ENCODE assay signal across 8 cellular contexts in the genomic region with DNA sequence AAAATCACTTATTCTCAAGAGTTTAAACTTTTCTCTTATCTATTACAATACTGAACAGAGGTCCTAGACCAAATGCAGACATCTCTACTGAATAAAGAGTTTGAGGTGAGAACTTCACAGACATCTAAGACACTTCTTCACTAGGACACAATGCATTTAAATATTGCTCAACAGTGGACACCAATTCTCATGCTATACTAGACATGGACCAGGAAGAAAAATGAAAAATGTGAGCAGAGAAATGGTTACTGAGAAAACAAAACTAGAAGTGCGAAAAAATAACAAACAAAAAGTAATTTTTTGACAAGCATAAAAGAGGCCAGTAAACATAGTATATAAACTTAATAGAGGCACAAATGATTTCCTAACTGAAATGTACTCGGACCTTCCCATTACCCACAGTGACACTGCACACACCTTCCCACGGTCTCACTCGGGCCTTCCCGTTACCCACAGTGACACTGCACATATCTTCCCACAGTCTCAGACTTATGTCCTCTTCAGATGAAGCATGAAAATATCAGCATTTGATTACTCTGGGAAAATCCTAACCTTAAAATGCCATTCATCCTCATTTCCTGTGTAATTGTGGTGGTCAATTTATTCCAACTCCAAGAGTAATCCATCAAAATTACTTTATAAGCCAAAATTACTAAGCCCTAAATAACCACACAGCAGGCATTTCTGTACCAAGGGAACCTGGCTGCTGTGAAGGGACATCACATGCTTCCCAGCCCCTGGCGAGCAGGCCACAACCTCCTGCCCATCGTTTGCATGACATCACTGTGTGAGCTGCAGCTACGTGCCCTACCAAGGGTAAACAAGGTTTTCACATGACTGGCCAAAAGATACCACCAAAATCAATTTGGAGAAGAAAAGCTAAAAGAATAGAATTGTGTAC. TPM values are rescaled to one million over a fixed set of nuclear protein-coding genes. Genes with fewer than 3 reads are reported as not detected.
DNase-seq lines count a peak whose midpoint lies in the region; ATAC-seq and TF ChIP-seq lines count a peak whose summit lies in the region.

No MANE protein-coding gene starts in this region.

- H3K4me2 ChIP-seq in SU-DHL-6 (ENCODE audit: low read depth, low read length, poor library complexity, severe bottlenecking): peak overlapping the region; percentile 99

- H4K20me1 ChIP-seq in SU-DHL-6 (ENCODE audit: low read depth, low read length): peaks cover 6% of the 10 kb centered on the region; the same call in 1 of the 2 replicates

- peaks cover 46% of the 10 kb centered on the region for H3F3A ChIP-seq in SU-DHL-6 (ENCODE audit: insufficient read depth)

- H3K36me3 ChIP-seq in ACC112 (ENCODE audit: insufficient read depth, low read length): peaks cover 10% of the 10 kb centered on the region; the same call in 1 of the 2 replicates
- peaks cover 12% of the 10 kb centered on the region for H3K36me3 ChIP-seq in SU-DHL-6 (ENCODE audit: low read length)
- H3K36me3 ChIP-seq in gastrocnemius medialis: no peaks in the 10 kb centered on the region

- ATAC-seq in GM18861 (IDR thresholded peaks at IDR 0.05; ENCODE audit: unreplicated experiment): peak; percentile 37
- peak; percentile 30 for ATAC-seq in HG03060 (IDR thresholded peaks at IDR 0.05; ENCODE audit: low read depth, unreplicated experiment)
- peak; percentile 71 to 72 for ATAC-seq in gastrocnemius medialis

- no peaks in the 10 kb centered on the region for H3K9me2 ChIP-seq in SU-DHL-6 (replicated peaks; ENCODE audit: insufficient read depth, low read length)

- intact Hi-C loops in gastrocnemius medialis (cut with DNase I; ENCODE audit: low total_unique reads): no loop called here

- H3K4me1 ChIP-seq in ACC112 (ENCODE audit: control insufficient read depth, insufficient read depth, low read length, unreplicated experiment): peaks cover 60% of the 10 kb centered on the region
- H3K4me1 ChIP-seq in gastrocnemius medialis: peaks cover 94 to 98% of the 10 kb centered on the region in 2 donors

- H2AFZ ChIP-seq in ACC112 (ENCODE audit: low read length, unreplicated experiment) (no peak overlapping the region), SU-DHL-6 (ENCODE audit: low read depth, low read length, severe bottlenecking) (no peak overlapping the region)

- H3K9me3 ChIP-seq in SU-DHL-6 (ENCODE audit: insufficient read depth, low read length) (no peaks in the 10 kb centered on the region), gastrocnemius medialis (no peaks in the 10 kb centered on the region)

- TF ChIP-seq POLR2A in gastrocnemius medialis (IDR thresholded peaks at IDR 0.05): peak; percentile 41 to 64

- in situ Hi-C loops in gastrocnemius medialis (cut with MboI; ENCODE audit: low sequenced_read_pairs in 4 of 4): no loop called here

- peak overlapping the region; percentile 41 for H3K9ac ChIP-seq in SU-DHL-6 (ENCODE audit: low read length)

- TF ChIP-seq CTCF in SU-DHL-6 (IDR thresholded peaks at IDR 0.05; ENCODE audit: insufficient read depth, low read length, poor library complexity, severe bottlenecking): no peak
- no peak for TF ChIP-seq CTCF in gastrocnemius medialis (IDR thresholded peaks at IDR 0.05 in 4 of 5, conservative IDR thresholded peaks at IDR 0.05 in 1 of 5)

- H3K27ac ChIP-seq in ACC112 (ENCODE audit: low read depth, low read length): peak overlapping the region; percentile 81
- peak overlapping the region; percentile 98 for H3K27ac ChIP-seq in SU-DHL-6 (ENCODE audit: low read depth, low read length)
- H3K27ac ChIP-seq in gastrocnemius medialis: peak overlapping the region; percentile 86 to 98 (median 96)

- DNase-seq in glomerular visceral epithelial cell (ENCODE audit: extremely low spot score): peak; percentile 79
- DNase-seq in gastrocnemius medialis: peak; percentile 92 to 94
- DNase-seq in DMS53 treated with DMSO at 0.1 percent for 48 hours (lab: John Stamatoyannopoulos, UW; ENCODE audit: unreplicated experiment): no peak
- no peak for DNase-seq in putamen (ENCODE audit: low spot score)

- H3K79me2 ChIP-seq in ACC112 (ENCODE audit: control insufficient read depth, insufficient read depth, low read length, unreplicated experiment) (peaks cover 96% of the 10 kb centered on the region), SU-DHL-6 (ENCODE audit: insufficient read depth, low read length) (peaks cover 100% of the 10 kb centered on the region)

- H3K27me3 ChIP-seq in ACC112 (ENCODE audit: insufficient read depth, low read length): no peaks in the 10 kb centered on the region
- no peaks in the 10 kb centered on the region for H3K27me3 ChIP-seq in SU-DHL-6 (ENCODE audit: low read length)
- no peaks in the 10 kb centered on the region for H3K27me3 ChIP-seq in gastrocnemius medialis

- H3K4me3 ChIP-seq in ACC112 (ENCODE audit: low read depth, low read length) (peak overlapping the region; percentile 19), SU-DHL-6 (ENCODE audit: insufficient read depth, low read length, poor library complexity, severe bottlenecking) (peak overlapping the region; percentile 38), gastrocnemius medialis (peak overlapping the region; percentile 14 to 46 (median 39))

RNA-seq across cellular contexts. Expression of a gene that starts 6.4 kb away (rescaled TPM):
- total RNA-seq in gastrocnemius medialis: 100 to 1,000 TPM in 1 of 4 donors, 10 to 100 TPM in 3; 59.8 to 122 (median 79.1) TPM

RNA-seq across cellular contexts. Expression of a gene that starts 35.9 kb away (rescaled TPM):
- 1 to 10 TPM; 1.0 to 4.9 (median 3.0) TPM for total RNA-seq in gastrocnemius medialis

Comparison
In these comparisons a context has a peak if more than half of its experiments do, and no peak if none do; other contexts are left out.
1. DNase-seq: peak in glomerular visceral epithelial cell (single experiment) and gastrocnemius medialis (2 of 2); none in DMS53 treated with DMSO at 0.1 percent for 48 hours (single experiment) and putamen (single experiment).
2. Peak in every context shown above with its lines, with median percentiles within 50 percentile points of each other: H3K27ac ChIP-seq, H3K4me3 ChIP-seq and ATAC-seq.